ENCODE assay signal across 26 cellular contexts in the genomic region with DNA sequence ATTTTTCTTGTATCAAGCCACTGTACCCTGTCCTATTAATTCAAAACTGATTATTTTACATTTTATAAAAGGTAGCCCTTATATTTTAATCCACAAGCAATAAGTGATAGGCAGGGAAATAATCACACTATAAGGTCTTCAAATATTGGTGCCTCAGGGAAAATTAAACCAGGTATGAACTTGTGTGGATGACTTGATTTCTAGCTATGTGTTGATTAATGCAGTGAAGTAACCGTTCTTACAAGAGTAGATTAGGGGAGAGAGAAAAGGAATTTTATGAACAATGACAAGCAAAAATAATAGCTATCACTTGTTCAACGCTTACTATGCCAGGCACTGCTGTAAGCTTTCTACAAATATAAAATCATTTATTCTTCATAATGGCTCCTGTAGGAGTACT.
"Had no signal": no experiment of that assay in that cellular context is flagged by ENCODE, and none has a peak within 500 bp of the region (broad histone marks: within the 10 kb centered on the region; RNA-seq: fewer than 3 reads in every experiment).

No MANE protein-coding gene starts in this region.

- H3K4me1 ChIP-seq: colonic mucosa, esophagus squamous epithelium had no signal

- FAIRE-seq: colon, endometrium, endothelial cell of umbilical vein, frontal cortex had no signal

- H3K27me3 ChIP-seq: colonic mucosa, dorsolateral prefrontal cortex, esophagus muscularis mucosa, esophagus squamous epithelium, gastrocnemius medialis, gastroesophageal sphincter, heart left ventricle, heart right ventricle had no signal

- ATAC-seq: effector memory CD8-positive, alpha-beta T cell; esophagus mucosa; gastroesophageal sphincter had no signal

- H3K9me3 ChIP-seq: colonic mucosa, esophagus muscularis mucosa, esophagus squamous epithelium, gastrocnemius medialis, gastroesophageal sphincter, heart left ventricle, heart right ventricle had no signal

- H3K27ac ChIP-seq: colonic mucosa, epithelial cell of prostate, esophagus muscularis mucosa, esophagus squamous epithelium, gastroesophageal sphincter had no signal

- H3K36me3 ChIP-seq: colonic mucosa, esophagus muscularis mucosa, esophagus squamous epithelium, gastrocnemius medialis, gastroesophageal sphincter, heart left ventricle, heart right ventricle had no signal

- DNase-seq: colonic mucosa; cortex of kidney; dermis blood vessel endothelial cell; dorsolateral prefrontal cortex; effector CD4-positive, alpha-beta T cell; effector CD8-positive, alpha-beta T cell; effector memory CD4-positive, alpha-beta T cell; effector memory CD8-positive, alpha-beta T cell; endodermal cell; erythroblast; esophagus squamous epithelium; foreskin melanocyte; gastrocnemius medialis; glutamatergic neuron; head of caudate nucleus; heart left ventricle; heart right ventricle had no signal

- H3K4me3 ChIP-seq: colonic mucosa, coronary artery, dorsolateral prefrontal cortex, esophagus muscularis mucosa, esophagus squamous epithelium, gastrocnemius medialis, gastroesophageal sphincter, heart left ventricle, heart right ventricle had no signal
